In genomic region chr3:129224984-129225393, GRCh38 we compare ENCODE assay signal across 8 cellular contexts. TPM values are rescaled to one million over a fixed set of nuclear protein-coding genes. Genes with fewer than 3 reads are reported as not detected.
DNase-seq lines count a peak whose midpoint lies in the region; ATAC-seq and TF ChIP-seq lines count a peak whose summit lies in the region.

No MANE protein-coding gene starts in this region.

- peak overlapping the region; percentile 75 for H3K9ac ChIP-seq in PC-3 (ENCODE audit: low read length)

- 0 out of 2 replicates have a peak, but pooled peaks cover 5% of the 10 kb centered on the region for H3K79me2 ChIP-seq in PC-3 (ENCODE audit: low read length)

- CTCF ChIA-PET in PC-3 (lab: Charles Lee), result interaction anchor here (0.7 kb wide), 1 partner anchor 20 kb away, joined by 7 read pairs; no protein-coding TSS in a partner anchor

- H3K4me3 ChIP-seq in PC-3 (ENCODE audit: low read length) (peak overlapping the region; percentile 20; the same call in 1 of the 2 replicates), cardiac fibroblast (replicated peaks in 1 of 2; ENCODE audit: low read depth in 2 of 2, low read length in 2 of 2) (peak overlapping the region in 1 of 2 donors; percentile 37)

- no peaks in the 10 kb centered on the region for H4K20me1 ChIP-seq in PC-3 (ENCODE audit: low read length)

- no peaks in the 10 kb centered on the region for H3K27me3 ChIP-seq in PC-3 (ENCODE audit: low read length)

- peak; percentile 60 for ATAC-seq in PC-3
- ATAC-seq in HG02884 (IDR thresholded peaks at IDR 0.05; ENCODE audit: unreplicated experiment), result no peak
- no peak for ATAC-seq in HG02973 (IDR thresholded peaks at IDR 0.05; ENCODE audit: unreplicated experiment)

- peak overlapping the region; percentile 29; the same call in 1 of the 2 replicates for H2AFZ ChIP-seq in PC-3 (ENCODE audit: low read length)

- no peak for TF ChIP-seq CTCF in 22Rv1 (IDR thresholded peaks at IDR 0.05)
- TF ChIP-seq CTCF in PC-3 (conservative IDR thresholded peaks at IDR 0.05; ENCODE audit: low read depth, low read length), result no peak
- no peak for TF ChIP-seq CTCF in cardiac fibroblast (IDR thresholded peaks at IDR 0.05; ENCODE audit: low read depth, low read length)

- H3F3A ChIP-seq in PC-3 (ENCODE audit: low read length, unreplicated experiment), result peaks cover 4% of the 10 kb centered on the region

- peaks cover 49% of the 10 kb centered on the region for H3K4me1 ChIP-seq in PC-3 (ENCODE audit: insufficient read depth, low read length)

- peak overlapping the region; percentile 63 for H3K4me2 ChIP-seq in PC-3 (ENCODE audit: low read length)

- no peaks in the 10 kb centered on the region for H3K9me2 ChIP-seq in PC-3 (replicated peaks; ENCODE audit: low read length)

- intact Hi-C loops in PC-3 (cut with micrococcal nuclease), result loop anchor here (5.0 kb wide), 1 partner anchor 43 kb away; the partner anchor contains the start of gene CNBP

- H3K36me3 ChIP-seq in PC-3 (ENCODE audit: low read depth, low read length), result no peaks in the 10 kb centered on the region

- DNase-seq in GDM1 (lab: John Stamatoyannopoulos, UW) (peak; percentile 59), PC-3 (peak; percentile 79), cardiac fibroblast (ENCODE audit: low read depth in 2 of 2) (peak; percentile 76 to 88), kidney tubule cell (ENCODE audit: low spot score) (peak; percentile 73), stromal cell of bone marrow (ENCODE audit: low read depth) (peak; percentile 64)

- BruUV-seq in PC-3 (replicated peaks; lab: Mats Ljungman, UMichigan), result no TSS peak

- peak overlapping the region; percentile 75 for H3K27ac ChIP-seq in 22Rv1
- H3K27ac ChIP-seq in PC-3 (ENCODE audit: low read length), result peak overlapping the region; percentile 99

- POLR2A ChIA-PET in PC-3 (lab: Charles Lee; ENCODE audit: unreplicated experiment), result interaction anchor here (0.5 to 0.6 kb wide), 3 partner anchors 44 to 173 kb away, joined by 3 to 7 read pairs (median 4); no protein-coding TSS in a partner anchor

- no peaks in the 10 kb centered on the region for H3K9me3 ChIP-seq in PC-3 (ENCODE audit: low read length)

RNA-seq across cellular contexts. Expression of gene COPG1, which starts 24.4 kb away (rescaled TPM):
- total RNA-seq in PC-3 (2014; rRNA removed), result 124 and 152 TPM in 2 replicates

RNA-seq across cellular contexts. Expression of gene CNBP, which starts 41.3 kb away (rescaled TPM):
- 220 and 267 TPM in 2 replicates for total RNA-seq in PC-3 (2014; rRNA removed)

RNA-seq across cellular contexts. Expression of gene HMCES, which starts 53.7 kb away (rescaled TPM):
- 28.8 and 34.3 TPM in 2 replicates for total RNA-seq in PC-3 (2014; rRNA removed)
